In the genomic region with DNA sequence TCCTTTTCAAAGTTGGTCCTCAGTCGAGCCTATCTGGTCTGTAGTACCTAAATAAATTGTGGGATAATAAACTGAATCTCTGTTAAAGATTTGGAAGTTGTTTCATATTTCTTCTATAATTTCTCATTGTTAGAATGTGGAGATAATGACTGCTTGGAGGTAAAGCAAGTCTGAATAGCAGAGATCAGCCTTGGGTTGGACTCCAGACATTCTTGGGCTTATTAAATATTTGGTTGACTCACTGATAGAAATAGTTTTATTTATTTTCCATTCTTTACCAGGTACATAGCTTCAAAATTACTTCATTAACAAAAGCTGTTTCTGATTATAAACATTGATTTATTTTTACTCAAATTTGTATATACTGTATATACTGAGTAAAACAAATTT, we compare ENCODE assay signal across 18 cellular contexts. TPM values are rescaled to one million over a fixed set of nuclear protein-coding genes. Genes with fewer than 3 reads are reported as not detected.
DNase-seq lines count a peak whose midpoint lies in the region; ATAC-seq, FAIRE-seq and TF ChIP-seq lines count a peak whose summit lies in the region.
"Had no signal": no experiment of that assay in that cellular context is flagged by ENCODE, and none has a peak within 500 bp of the region (broad histone marks: within the 10 kb centered on the region; RNA-seq: fewer than 3 reads in every experiment).

No MANE protein-coding gene starts in this region.

- FAIRE-seq in RCC 7860 (lab: Jason Lieb, UNC), result peak; percentile 42

- no peak for TF ChIP-seq POLR2A in uterus (IDR thresholded peaks at IDR 0.05)

- H3K4me3 ChIP-seq in uterus (no peak overlapping the region), H7 (ENCODE audit: insufficient read depth, low read depth, low read length) (no peak overlapping the region)

- DNase-seq in EH (ENCODE audit: low read depth) (peak; percentile 30), RCC 7860 (ENCODE audit: low spot score) (no peak), iris pigment epithelial cell (ENCODE audit: low read depth) (peak; percentile 63), uterus (no peak), H7 (no peak)
- DNase-seq in activated naive CD4-positive, alpha-beta T cell treated with Interleukin-2 at 50 U/mL for 16 hours, result no peak
- DNase-seq: AML-193, DMS79 treated with DMSO at 0.1 percent for 48 hours, GDM1, KG1, MV-4-11, NCI-H1694 treated with DMSO at 0.1 percent for 48 hours, NCI-H510A treated with DMSO at 0.1 percent for 48 hours, NCI-H774, RPMI8226, SHP77 treated with DMSO at 0.1 percent for 48 hours had no signal

- peaks cover 4 to 6% of the 10 kb centered on the region in 2 donors for H3K4me1 ChIP-seq in uterus

- no peaks in the 10 kb centered on the region for H3K9me3 ChIP-seq in uterus

- peak overlapping the region; percentile 66 to 83 for H3K27ac ChIP-seq in uterus
- H3K27ac ChIP-seq: C4-2B had no signal

- H3K36me3 ChIP-seq in uterus, result no peaks in the 10 kb centered on the region
- no peaks in the 10 kb centered on the region for H3K36me3 ChIP-seq in H7 (replicated peaks; ENCODE audit: control insufficient read depth, insufficient read depth, low read length)

- H3K27me3 ChIP-seq in uterus (no peaks in the 10 kb centered on the region), H7 (ENCODE audit: control insufficient read depth, insufficient read depth, low read length) (no peaks in the 10 kb centered on the region)

- intact Hi-C loops in uterus (cut with DNase I; ENCODE audit: low total_unique reads), result no loop called here

- no peak for ATAC-seq in GM18502 (IDR thresholded peaks at IDR 0.05; ENCODE audit: poor library complexity, unreplicated experiment)

- TF ChIP-seq CTCF in uterus (IDR thresholded peaks at IDR 0.05), result no peak

RNA-seq across cellular contexts. Expression of a gene that starts 34.3 kb away (rescaled TPM):
- total RNA-seq in uterus, result 10 to 100 TPM; 21.0 to 97.0 (median 34.8) TPM
- total RNA-seq in H7 (2014; rRNA removed; shearing (Covaris generic)), result 20.4 and 24.6 TPM in 2 replicates

Comparison
In these comparisons a context has a peak if more than half of its experiments do, and no peak if none do; other contexts are left out.
1. DNase-seq: peak in EH (single experiment) and iris pigment epithelial cell (single experiment); none in RCC 7860 (single experiment), uterus (0 of 2), activated naive CD4-positive, alpha-beta T cell treated with Interleukin-2 at 50 U/mL for 16 hours (single experiment) and H7 (single experiment).